Comparison of ENCODE assay signal across 1 cellular context in the genomic region with DNA sequence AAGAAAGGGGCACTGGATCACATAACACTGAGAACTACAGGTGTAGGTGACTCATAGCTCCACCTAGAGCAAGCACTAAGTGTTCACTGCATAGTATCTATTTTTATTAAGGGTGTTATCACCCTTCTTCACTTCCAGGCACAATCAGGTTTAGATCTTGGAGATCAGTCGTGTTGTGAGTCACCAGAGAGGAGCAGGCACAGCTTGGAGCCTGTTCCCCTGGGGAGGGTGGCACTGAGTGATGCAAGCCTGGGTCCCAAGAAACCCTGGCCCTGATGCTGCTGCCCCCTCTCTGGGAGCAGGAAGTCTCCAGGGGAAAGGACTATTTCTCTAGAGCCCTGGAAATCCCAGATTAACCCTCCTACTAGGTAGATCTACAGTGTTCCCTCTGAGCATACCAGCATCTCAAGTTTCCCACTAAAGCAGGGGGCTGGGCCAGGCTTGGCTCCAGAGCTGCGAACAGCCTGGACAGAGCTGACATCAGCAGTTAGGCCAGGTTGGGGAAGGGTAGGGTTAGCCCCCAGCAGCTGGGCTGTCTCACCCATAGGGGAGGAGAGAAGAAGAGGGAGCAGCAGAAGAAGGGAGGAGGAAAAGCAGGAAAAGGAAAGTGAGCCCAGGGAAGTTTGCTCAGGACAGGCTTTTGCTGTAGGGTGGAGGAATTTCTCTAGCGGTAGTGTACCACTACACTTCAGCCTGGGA.
TF ChIP-seq lines count a peak whose summit lies in the region.

No MANE protein-coding gene starts in this region.

TF ChIP-seq in SK-N-SH treated with all-trans-retinoic acid at 6 μM for 48 hours, 23 proteins besides CTCF, POLR2A, EP300 and RAD21 (continued from another document):
- TF ChIP-seq, protein P1, sequence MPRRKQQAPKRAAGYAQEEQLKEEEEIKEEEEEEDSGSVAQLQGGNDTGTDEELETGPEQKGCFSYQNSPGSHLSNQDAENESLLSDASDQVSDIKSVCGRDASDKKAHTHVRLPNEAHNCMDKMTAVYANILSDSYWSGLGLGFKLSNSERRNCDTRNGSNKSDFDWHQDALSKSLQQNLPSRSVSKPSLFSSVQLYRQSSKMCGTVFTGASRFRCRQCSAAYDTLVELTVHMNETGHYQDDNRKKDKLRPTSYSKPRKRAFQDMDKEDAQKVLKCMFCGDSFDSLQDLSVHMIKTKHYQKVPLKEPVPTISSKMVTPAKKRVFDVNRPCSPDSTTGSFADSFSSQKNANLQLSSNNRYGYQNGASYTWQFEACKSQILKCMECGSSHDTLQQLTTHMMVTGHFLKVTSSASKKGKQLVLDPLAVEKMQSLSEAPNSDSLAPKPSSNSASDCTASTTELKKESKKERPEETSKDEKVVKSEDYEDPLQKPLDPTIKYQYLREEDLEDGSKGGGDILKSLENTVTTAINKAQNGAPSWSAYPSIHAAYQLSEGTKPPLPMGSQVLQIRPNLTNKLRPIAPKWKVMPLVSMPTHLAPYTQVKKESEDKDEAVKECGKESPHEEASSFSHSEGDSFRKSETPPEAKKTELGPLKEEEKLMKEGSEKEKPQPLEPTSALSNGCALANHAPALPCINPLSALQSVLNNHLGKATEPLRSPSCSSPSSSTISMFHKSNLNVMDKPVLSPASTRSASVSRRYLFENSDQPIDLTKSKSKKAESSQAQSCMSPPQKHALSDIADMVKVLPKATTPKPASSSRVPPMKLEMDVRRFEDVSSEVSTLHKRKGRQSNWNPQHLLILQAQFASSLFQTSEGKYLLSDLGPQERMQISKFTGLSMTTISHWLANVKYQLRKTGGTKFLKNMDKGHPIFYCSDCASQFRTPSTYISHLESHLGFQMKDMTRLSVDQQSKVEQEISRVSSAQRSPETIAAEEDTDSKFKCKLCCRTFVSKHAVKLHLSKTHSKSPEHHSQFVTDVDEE (CRISPR knock-in tag; IDR thresholded peaks at IDR 0.05): no peak
